22 cellular contexts compared by ENCODE assay signal in the genomic region with DNA sequence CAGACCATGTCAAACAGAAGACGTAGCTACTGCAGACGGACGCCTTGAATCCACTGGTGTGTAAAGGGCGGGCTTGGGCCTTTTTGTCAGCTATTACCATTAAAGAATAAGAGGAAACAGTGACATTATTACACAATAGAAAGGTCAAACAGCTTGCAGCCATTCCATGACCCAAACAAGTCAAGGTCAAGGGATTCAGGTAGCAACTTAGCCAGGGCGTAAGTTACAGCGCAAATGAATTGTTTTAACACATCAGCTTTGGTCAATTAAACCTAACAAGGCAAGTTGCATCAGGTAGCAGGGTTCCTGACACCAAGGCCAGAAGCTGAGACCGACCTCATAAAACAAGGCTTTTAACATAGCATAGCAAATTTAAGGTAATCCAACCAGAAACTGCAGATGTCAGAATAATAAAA. TPM values are rescaled to one million over a fixed set of nuclear protein-coding genes. Genes with fewer than 3 reads are reported as not detected.
DNase-seq lines count a peak whose midpoint lies in the region; TF ChIP-seq lines count a peak whose summit lies in the region.
"Had no signal": no experiment of that assay in that cellular context is flagged by ENCODE, and none has a peak within 500 bp of the region (broad histone marks: within the 10 kb centered on the region; RNA-seq: fewer than 3 reads in every experiment).

No MANE protein-coding gene starts in this region.

- no peak overlapping the region for H2AFZ ChIP-seq in fibroblast of lung (ENCODE audit: low read length)
- H2AFZ ChIP-seq: PC-9 had no signal

- H3K27me3 Mint-ChIP-seq in nephron (ENCODE audit: low read depth) = no peaks in the 10 kb centered on the region

- H3K36me3 Mint-ChIP-seq in nephron (ENCODE audit: low read depth) = peaks cover 46% of the 10 kb centered on the region
- H3K36me3 Mint-ChIP-seq: CD4-positive, alpha-beta memory T cell had no signal

- H3K4me3 Mint-ChIP-seq in nephron = peak overlapping the region; percentile 14 to 71 (median 70)
- H3K4me3 Mint-ChIP-seq: CD4-positive, alpha-beta memory T cell; endodermal cell had no signal

- peak overlapping the region; percentile 39 for H3K4me2 ChIP-seq in fibroblast of lung (ENCODE audit: extremely low read depth, insufficient read depth, low read length)
- H3K4me2 ChIP-seq: PC-9 had no signal

- H3K9me3 ChIP-seq in fibroblast of lung (ENCODE audit: control insufficient read depth, insufficient read depth, low read depth, low read length) = no peaks in the 10 kb centered on the region
- H3K9me3 ChIP-seq: mucosa of descending colon, SJSA1, transverse colon had no signal

- H3K27ac Mint-ChIP-seq in nephron = peak overlapping the region; percentile 56 to 90 (median 87)
- H3K27ac Mint-ChIP-seq: CD4-positive, alpha-beta memory T cell; endodermal cell had no signal

- H3K4me1 Mint-ChIP-seq in nephron = peaks cover 82% of the 10 kb centered on the region
- H3K4me1 Mint-ChIP-seq: CD4-positive, alpha-beta memory T cell had no signal

- H3K79me2 ChIP-seq in fibroblast of lung (ENCODE audit: control insufficient read depth, insufficient read depth, low read length) = peaks cover 23% of the 10 kb centered on the region

- H4K20me1 ChIP-seq in fibroblast of lung (ENCODE audit: control insufficient read depth, extremely low read depth, insufficient read depth, low read length) = no peaks in the 10 kb centered on the region

- H3K36me3 ChIP-seq in fibroblast of lung (ENCODE audit: control insufficient read depth, insufficient read depth, low read length) = no peaks in the 10 kb centered on the region
- H3K36me3 ChIP-seq: SJSA1 had no signal

- H3K27me3 ChIP-seq in fibroblast of lung (ENCODE audit: control insufficient read depth, insufficient read depth, low read length) = no peaks in the 10 kb centered on the region
- H3K27me3 ChIP-seq: SJSA1, transverse colon had no signal

- TF ChIP-seq CTCF in fibroblast of lung (conservative IDR thresholded peaks at IDR 0.05 in 1 of 2, IDR thresholded peaks at IDR 0.05 in 1 of 2; ENCODE audit: low read depth in 1 of 2, low read length in 2 of 2) (no peak), nephron (IDR thresholded peaks at IDR 0.05; ENCODE audit: unreplicated experiment in 3 of 3) (no peak)

- H3K27ac ChIP-seq in fibroblast of lung (ENCODE audit: insufficient read depth, low read length) = no peak overlapping the region
- H3K27ac ChIP-seq: PC-9, SJSA1, transverse colon had no signal

- no peak overlapping the region for H3K9ac ChIP-seq in fibroblast of lung (ENCODE audit: insufficient read depth, low read length)

- H3K4me3 ChIP-seq in fibroblast of lung (replicated peaks in 1 of 4; ENCODE audit: control extremely low read depth in 1 of 4, insufficient read depth in 1 of 4, low read depth in 3 of 4, low read length in 4 of 4) = no peak overlapping the region
- H3K4me3 ChIP-seq: mucosa of descending colon, PC-9, SJSA1, transverse colon had no signal

- DNase-seq in DMS79 (lab: John Stamatoyannopoulos, UW) (peak; percentile 45), NCI-H446 treated with DMSO at 0.1 percent for 48 hours (lab: John Stamatoyannopoulos, UW) (peak; percentile 83), fibroblast of lung (ENCODE audit: low read depth in 2 of 2) (no peak), NCI-H82 treated with DMSO at 0.1 percent for 48 hours (lab: John Stamatoyannopoulos, UW; ENCODE audit: unreplicated experiment) (no peak), NCI-H1436 (lab: John Stamatoyannopoulos, UW) (no peak), amygdala (lab: John Stamatoyannopoulos, UW) (no peak)
- no peak for DNase-seq in activated T-cell treated with anti-CD3 and anti-CD28 coated beads, Interleukin-2, amount 50 U/mL, for 48 hours
- DNase-seq: activated CD4-positive, alpha-beta T cell treated with anti-CD3 and anti-CD28 coated beads, Interleukin-2, amount 50 U/mL, for 48 hours; activated naive CD4-positive, alpha-beta T cell; activated T-cell treated with anti-CD3 and anti-CD28 coated beads for 4 hours; CD4-positive, alpha-beta memory T cell; endodermal cell; H7; hippocampal formation; mucosa of descending colon; NCI-H2029 treated with DMSO at 0.1 percent for 48 hours; NCI-H524 treated with DMSO at 0.1 percent for 48 hours; PC-9; transverse colon had no signal

- no peaks in the 10 kb centered on the region for H3K9me3 Mint-ChIP-seq in nephron
- H3K9me3 Mint-ChIP-seq: endodermal cell had no signal

- H3K4me1 ChIP-seq in fibroblast of lung (ENCODE audit: control insufficient read depth, extremely low read depth, insufficient read depth, low read length) = peaks cover 3% of the 10 kb centered on the region
- H3K4me1 ChIP-seq: SJSA1 had no signal

RNA-seq across cellular contexts. Expression of gene NFIB, which starts 15.3 kb away (rescaled TPM):
- 36.3 and 56.0 TPM in 2 replicates for total RNA-seq in fibroblast of lung
- polyA plus RNA-seq in fibroblast of lung = 29.3 and 46.5 TPM in 2 replicates
- polyA plus RNA-seq in fibroblast of lung (2012) = 17.0 and 20.4 TPM in 2 replicates
- polyA minus RNA-seq in fibroblast of lung (ENCODE audit: low replicate concordance) = 69.4 and 157 TPM in 2 replicates
- total RNA-seq: CD4-positive, alpha-beta memory T cell; T-helper 2 cell treated with Interferon-gamma antibody and Interleukin-4, amounts not matched to agents 100 ng/mL and 5 ng/mL, for 36 hours had no signal
- polyA plus RNA-seq: CD4-positive, alpha-beta memory T cell had no signal

Comparison
In these comparisons a context has a peak if more than half of its experiments do, and no peak if none do; other contexts are left out.
1. DNase-seq: peak in DMS79 (single experiment) and NCI-H446 treated with DMSO at 0.1 percent for 48 hours (single experiment); none in fibroblast of lung (0 of 2), NCI-H82 treated with DMSO at 0.1 percent for 48 hours (single experiment), NCI-H1436 (single experiment), activated T-cell treated with anti-CD3 and anti-CD28 coated beads, Interleukin-2, amount 50 U/mL, for 48 hours (0 of 2) and amygdala (0 of 56).